ENCODE assay signal across 8 cellular contexts in the genomic region with DNA sequence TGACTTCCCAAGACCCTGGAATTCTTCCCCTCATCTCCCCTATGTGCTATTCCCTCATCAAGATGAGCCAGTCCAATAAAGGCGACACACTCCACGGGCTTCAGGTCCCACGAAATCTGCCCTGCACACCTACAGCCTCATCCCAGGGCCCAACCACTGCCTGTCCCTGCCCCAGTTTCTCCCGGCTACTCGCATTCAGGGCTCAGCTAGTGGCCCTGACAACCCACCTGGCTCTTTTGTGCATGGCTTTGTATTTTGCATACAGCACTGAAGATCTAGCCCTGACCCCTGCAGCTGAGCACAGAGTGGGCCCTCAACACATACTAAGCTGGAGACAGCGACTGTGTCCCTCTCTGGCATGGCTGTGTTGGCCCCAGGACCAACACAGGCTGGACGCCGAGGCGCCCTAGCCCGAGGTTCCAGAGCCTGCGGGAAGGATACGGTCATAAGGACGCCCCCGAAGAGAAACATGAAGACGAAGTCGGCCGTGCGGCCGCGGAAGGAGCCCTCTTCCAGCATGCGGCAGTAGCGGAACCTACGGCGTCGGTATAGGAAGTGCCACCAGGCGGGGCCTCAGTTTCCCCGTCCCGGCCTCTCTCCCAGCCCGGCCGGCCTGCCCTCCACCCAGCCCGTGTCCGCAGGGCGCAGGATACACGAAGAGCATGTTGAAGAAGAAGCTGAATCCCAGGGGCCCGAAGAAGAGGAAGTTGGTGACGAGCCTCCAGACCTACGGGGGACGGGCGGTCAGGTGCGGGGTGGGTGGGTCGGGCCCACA. TPM values are rescaled to one million over a fixed set of nuclear protein-coding genes. Genes with fewer than 3 reads are reported as not detected.
DNase-seq lines count a peak whose midpoint lies in the region; FAIRE-seq and TF ChIP-seq lines count a peak whose summit lies in the region.

No MANE protein-coding gene starts in this region.

- peaks cover 18% of the 10 kb centered on the region for H3K4me1 Mint-ChIP-seq in T-helper 2 cell treated with Interferon-gamma antibody and Interleukin-4, amounts not matched to agents 5 μg/mL and 100 μg/mL, for 36 hours (ENCODE audit: low read depth)
- peaks cover 40 to 54% (median 50%) of the 10 kb centered on the region in 3 donors for H3K4me1 Mint-ChIP-seq in IgD-negative memory B cell

- TF ChIP-seq CTCF in bronchial epithelial cell (IDR thresholded peaks at IDR 0.05; ENCODE audit: insufficient read depth, low read length, severe bottlenecking) (no peak), neutrophil (IDR thresholded peaks at IDR 0.05) (no peak)

- peaks cover 8% of the 10 kb centered on the region for H3K36me3 Mint-ChIP-seq in T-helper 2 cell treated with Interferon-gamma antibody and Interleukin-4, amounts not matched to agents 5 μg/mL and 100 μg/mL, for 36 hours (ENCODE audit: low read depth)
- H3K36me3 Mint-ChIP-seq in IgD-negative memory B cell: peaks cover 1% of the 10 kb centered on the region

- H3K4me3 ChIP-seq in bronchial epithelial cell (ENCODE audit: low read depth, low read length) (peak overlapping the region; percentile 45), neutrophil (ENCODE audit: low read depth in 1 of 2, low read length in 1 of 2) (peak overlapping the region; percentile 85 to 87)

- H3K36me3 ChIP-seq in bronchial epithelial cell (ENCODE audit: control insufficient read depth, insufficient read depth, low read length) (peaks cover 4% of the 10 kb centered on the region), neutrophil (peaks cover 32% of the 10 kb centered on the region)

- H3K4me3 Mint-ChIP-seq in T-helper 2 cell treated with Interferon-gamma antibody and Interleukin-4, amounts not matched to agents 5 μg/mL and 100 μg/mL, for 36 hours: peak overlapping the region; percentile 96
- H3K4me3 Mint-ChIP-seq in IgD-negative memory B cell: peak overlapping the region; percentile 73 to 99 (median 90)

- FAIRE-seq in bronchial epithelial cell (lab: Jason Lieb, UNC): no peak

- DNase-seq in T-helper 2 cell treated with Interferon-gamma antibody and Interleukin-4, amounts not matched to agents 5 μg/mL and 100 μg/mL, for 36 hours (ENCODE audit: low spot score): no peak
- DNase-seq in T-helper 2 cell: no peak
- no peak for DNase-seq in bronchial epithelial cell (ENCODE audit: low read depth)
- no peak for DNase-seq in NCI-H187 treated with DMSO at 0.1 percent for 48 hours (lab: John Stamatoyannopoulos, UW)
- DNase-seq in DMS114 treated with DMSO at 0.1 percent for 48 hours (lab: John Stamatoyannopoulos, UW; ENCODE audit: unreplicated experiment): no peak
- no peak for DNase-seq in GOT3 (lab: John Stamatoyannopoulos, UW)

- no peaks in the 10 kb centered on the region for H3K9me3 ChIP-seq in neutrophil

- peak overlapping the region; percentile 93 for H3K27ac Mint-ChIP-seq in T-helper 2 cell treated with Interferon-gamma antibody and Interleukin-4, amounts not matched to agents 5 μg/mL and 100 μg/mL, for 36 hours
- H3K27ac Mint-ChIP-seq in IgD-negative memory B cell: peak overlapping the region; percentile 89 to 99 (median 96)

- no peaks in the 10 kb centered on the region for H3K27me3 Mint-ChIP-seq in T-helper 2 cell treated with Interferon-gamma antibody and Interleukin-4, amounts not matched to agents 5 μg/mL and 100 μg/mL, for 36 hours (ENCODE audit: low read depth)
- H3K27me3 Mint-ChIP-seq in IgD-negative memory B cell: peaks cover 1% of the 10 kb centered on the region

- no peaks in the 10 kb centered on the region for H3K9me3 Mint-ChIP-seq in T-helper 2 cell treated with Interferon-gamma antibody and Interleukin-4, amounts not matched to agents 5 μg/mL and 100 μg/mL, for 36 hours
- no peaks in the 10 kb centered on the region for H3K9me3 Mint-ChIP-seq in IgD-negative memory B cell

- H3K27me3 ChIP-seq in bronchial epithelial cell (ENCODE audit: control insufficient read depth, insufficient read depth, low read length) (no peaks in the 10 kb centered on the region), neutrophil (no peaks in the 10 kb centered on the region)

- H3K4me1 ChIP-seq in neutrophil (ENCODE audit: control insufficient read depth in 1 of 2, insufficient read depth in 1 of 2, low read depth in 1 of 2, low read length in 1 of 2): peaks cover 14 to 21% of the 10 kb centered on the region in 2 experiments

- H3K27ac ChIP-seq in neutrophil: peak overlapping the region; percentile 77

RNA-seq across cellular contexts. Expression of gene DERL3, which starts 0.7 kb away (rescaled TPM):
- 49.4 TPM for polyA plus RNA-seq in IgD-negative memory B cell
- 0.26 TPM in 2 replicates for total RNA-seq in bronchial epithelial cell

RNA-seq across cellular contexts. Expression of gene SLC2A11, which starts 19.6 kb away (rescaled TPM):
- polyA plus RNA-seq in IgD-negative memory B cell: 20.7 TPM
- total RNA-seq in bronchial epithelial cell: 6.8 and 8.2 TPM in 2 replicates

RNA-seq across cellular contexts. Expression of gene SMARCB1, which starts 51.3 kb away (rescaled TPM):
- polyA plus RNA-seq in IgD-negative memory B cell: 117 TPM
- total RNA-seq in bronchial epithelial cell: 19.5 and 21.5 TPM in 2 replicates

RNA-seq across cellular contexts. Expression of gene MIF, which starts 56.1 kb away (rescaled TPM):
- polyA plus RNA-seq in IgD-negative memory B cell: 1,216 TPM
- 252 and 448 TPM in 2 replicates for total RNA-seq in bronchial epithelial cell
